Comparison of ENCODE assay signal across 21 cellular contexts in the genomic region with DNA sequence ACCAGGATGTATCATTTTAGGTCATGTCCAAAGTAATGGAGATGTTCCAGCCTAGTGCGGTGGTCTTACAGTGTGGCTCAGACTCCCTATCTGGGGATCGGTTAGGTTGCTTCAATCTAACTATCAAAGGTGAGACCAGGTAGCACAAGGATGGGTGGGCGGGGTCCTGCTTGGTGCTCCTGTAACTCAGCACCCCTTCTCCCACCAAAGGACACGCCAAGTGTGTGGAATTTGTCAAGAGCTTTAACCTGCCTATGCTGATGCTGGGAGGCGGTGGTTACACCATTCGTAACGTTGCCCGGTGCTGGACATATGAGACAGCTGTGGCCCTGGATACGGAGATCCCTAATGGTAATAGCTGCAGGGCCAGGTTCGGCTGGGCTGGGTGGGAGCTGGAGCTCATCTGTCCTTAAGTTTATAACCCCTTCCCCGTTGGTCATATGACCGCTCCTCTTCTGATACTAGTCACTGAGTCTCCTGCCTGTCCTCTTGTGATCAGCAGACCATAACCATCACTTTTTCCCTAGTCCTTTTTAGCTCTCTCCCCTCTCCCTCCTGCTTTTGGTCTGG. TPM values are rescaled to one million over a fixed set of nuclear protein-coding genes. Genes with fewer than 3 reads are reported as not detected.
DNase-seq lines count a peak whose midpoint lies in the region; ATAC-seq, FAIRE-seq and TF ChIP-seq lines count a peak whose summit lies in the region.
"Had no signal": no experiment of that assay in that cellular context is flagged by ENCODE, and none has a peak within 500 bp of the region (broad histone marks: within the 10 kb centered on the region; RNA-seq: fewer than 3 reads in every experiment).

No MANE protein-coding gene starts in this region.

- H3K4me3 Mint-ChIP-seq in CD4-positive, alpha-beta T cell = no peak overlapping the region
- H3K4me3 Mint-ChIP-seq in T-helper 17 cell (no peak overlapping the region), nephron progenitor cell (no peak overlapping the region)
- H3K4me3 Mint-ChIP-seq: HFFc6 had no signal

- no peaks in the 10 kb centered on the region for H3K27me3 ChIP-seq in CD4-positive, alpha-beta T cell (ENCODE audit: control insufficient read depth, insufficient read depth, low read length)
- H3K27me3 ChIP-seq: foreskin keratinocyte, Peyer's patch had no signal

- H3K36me3 Mint-ChIP-seq in CD4-positive, alpha-beta T cell (ENCODE audit: low read depth) = peaks cover 86% of the 10 kb centered on the region
- peaks cover 8% of the 10 kb centered on the region for H3K36me3 Mint-ChIP-seq in T-helper 17 cell (ENCODE audit: low read depth)
- H3K36me3 Mint-ChIP-seq in nephron progenitor cell (ENCODE audit: low read depth) = peaks cover 70% of the 10 kb centered on the region

- H3K9me3 ChIP-seq in CD4-positive, alpha-beta T cell (ENCODE audit: control insufficient read depth, low read length) = no peaks in the 10 kb centered on the region
- H3K9me3 ChIP-seq in T-helper 17 cell (ENCODE audit: control insufficient read depth, low read length, poor library complexity, severe bottlenecking) = no peaks in the 10 kb centered on the region
- H3K9me3 ChIP-seq: Peyer's patch, psoas muscle had no signal

- ATAC-seq in CD4-positive, alpha-beta T cell (ENCODE audit: poor library complexity) = no peak
- ATAC-seq in T-helper 17 cell (no peak), GM19395 (IDR thresholded peaks at IDR 0.05; ENCODE audit: unreplicated experiment) (no peak)
- ATAC-seq: foreskin keratinocyte, left ventricle myocardium superior, psoas muscle had no signal

- POLR2A ChIA-PET in CD4-positive, alpha-beta T cell (lab: Charles Lee) = interaction anchor here (1.4 kb wide), 1 partner anchor 9 kb away, joined by 4 read pairs; no protein-coding TSS in a partner anchor

- CTCF ChIA-PET in CD4-positive, alpha-beta T cell (lab: Charles Lee) = interaction anchor here (0.7 to 1.1 kb wide), 2 partner anchors 70 to 90 kb away, joined by 3 read pairs; no protein-coding TSS in a partner anchor

- no peak for FAIRE-seq in frontal cortex (lab: Jason Lieb, UNC)

- H3K27me3 Mint-ChIP-seq in CD4-positive, alpha-beta T cell = no peaks in the 10 kb centered on the region
- no peaks in the 10 kb centered on the region for H3K27me3 Mint-ChIP-seq in T-helper 17 cell
- H3K27me3 Mint-ChIP-seq in nephron progenitor cell (ENCODE audit: low read depth, poor library complexity) = peaks cover 5% of the 10 kb centered on the region

- no peak for DNase-seq in CD4-positive, alpha-beta T cell
- DNase-seq in T-helper 17 cell (no peak), nephron progenitor cell (no peak), frontal cortex (ENCODE audit: low spot score in 2 of 2) (no peak)
- DNase-seq in activated CD8-positive, alpha-beta memory T cell treated with anti-CD3 and anti-CD28 coated beads, Interleukin-2, amount 50 U/mL, for 48 hours = no peak
- DNase-seq: activated CD4-positive, alpha-beta T cell treated with anti-CD3 and anti-CD28 coated beads, Interleukin-2, amount 50 U/mL, for 1 hour; activated gamma-delta T cell; DMS53; effector CD8-positive, alpha-beta T cell; foreskin keratinocyte; GDM1; HFFc6; KG1; left ventricle myocardium superior; NCI-H1436; NCI-H510A treated with DMSO at 0.1 percent for 48 hours; Peyer's patch; psoas muscle had no signal

- TF ChIP-seq CTCF in CD4-positive, alpha-beta T cell (IDR thresholded peaks at IDR 0.05) = no peak
- no peak for TF ChIP-seq CTCF in nephron progenitor cell (IDR thresholded peaks at IDR 0.05)

- H3K27ac ChIP-seq in CD4-positive, alpha-beta T cell (ENCODE audit: low read depth, low read length) = no peak overlapping the region
- H3K27ac ChIP-seq: foreskin keratinocyte, Peyer's patch, psoas muscle had no signal

- no peaks in the 10 kb centered on the region for H3K9me3 Mint-ChIP-seq in CD4-positive, alpha-beta T cell
- H3K9me3 Mint-ChIP-seq in nephron progenitor cell = no peaks in the 10 kb centered on the region
- H3K9me3 Mint-ChIP-seq: HFFc6 had no signal

- peak overlapping the region; percentile 59 for H3K27ac Mint-ChIP-seq in CD4-positive, alpha-beta T cell
- H3K27ac Mint-ChIP-seq in T-helper 17 cell (peak overlapping the region; percentile 39), nephron progenitor cell (peak overlapping the region; percentile 84)
- H3K27ac Mint-ChIP-seq: HFFc6 had no signal

- H3K4me1 Mint-ChIP-seq in CD4-positive, alpha-beta T cell (ENCODE audit: low read depth) = peaks cover 32% of the 10 kb centered on the region
- H3K4me1 Mint-ChIP-seq in T-helper 17 cell = peaks cover 27% of the 10 kb centered on the region
- H3K4me1 Mint-ChIP-seq in nephron progenitor cell = peaks cover 52% of the 10 kb centered on the region

- intact Hi-C loops in CD4-positive, alpha-beta T cell (cut with DNase I, micrococcal nuclease) = loop anchor here in 1 of 2 experiments (1.0 to 5.0 kb wide), 2 partner anchors 68 to 76 kb away; no protein-coding TSS in a partner anchor

RNA-seq across cellular contexts. Expression of gene MARCKSL1, which starts 5.4 kb away (rescaled TPM):
- total RNA-seq in CD4-positive, alpha-beta T cell = 10 to 100 TPM; 23.4 to 23.6 TPM
- total RNA-seq in T-helper 17 cell (10 to 100 TPM; 18.4 to 24.4 TPM), frontal cortex (373 TPM)

RNA-seq across cellular contexts. Expression of gene FAM229A, which starts 31.6 kb away (rescaled TPM):
- 10 to 100 TPM; 38.0 to 38.6 TPM for total RNA-seq in CD4-positive, alpha-beta T cell
- total RNA-seq in T-helper 17 cell (10 to 100 TPM; 30.1 to 32.9 TPM), frontal cortex (2.0 TPM)

RNA-seq across cellular contexts. Expression of gene TSSK3, which starts 31.7 kb away (rescaled TPM):
- under 1 TPM in 1 of 2 experiments, not detected in 1; 0.98 TPM for total RNA-seq in CD4-positive, alpha-beta T cell
- 1 to 10 TPM in 1 of 2 donors, not detected in 1; 1.2 TPM for total RNA-seq in T-helper 17 cell
- total RNA-seq in frontal cortex = 0.41 TPM
- total RNA-seq: foreskin keratinocyte, mononuclear cell, temporal lobe had no signal

RNA-seq across cellular contexts. Expression of gene HDAC1, which starts 38.8 kb away (rescaled TPM):
- total RNA-seq in CD4-positive, alpha-beta T cell = 10 to 100 TPM; 56.9 to 61.0 TPM
- 10 to 100 TPM; 81.6 to 86.2 TPM for total RNA-seq in T-helper 17 cell
- 19.6 TPM for total RNA-seq in frontal cortex

Comparison
In these comparisons a context has a peak if more than half of its experiments do, and no peak if none do; other contexts are left out.
1. RNA of gene MARCKSL1, which starts 5.4 kb away (total RNA-seq): 373 TPM in frontal cortex (single experiment); 18.4 to 24.4 TPM in T-helper 17 cell and 23.4 to 23.6 TPM in CD4-positive, alpha-beta T cell; every median in the first group is over 10 times any median in the second.
2. RNA of gene FAM229A, which starts 31.6 kb away (total RNA-seq): 38.0 to 38.6 TPM in CD4-positive, alpha-beta T cell and 30.1 to 32.9 TPM in T-helper 17 cell; 2.0 TPM in frontal cortex (single experiment); every median in the first group is over 10 times any median in the second.
3. Peak in every context shown above with its lines, with median percentiles within 50 percentile points of each other: H3K27ac Mint-ChIP-seq.